Comparison of ENCODE assay signal across 2 cellular contexts in genomic region chr15:74843891-74844299, GRCh38.
TF ChIP-seq lines count a peak whose summit lies in the region.

No MANE protein-coding gene starts in this region.

TF ChIP-seq in HepG2, 621 proteins besides CTCF, POLR2A, EP300 and RAD21:
- no peak for TF ChIP-seq ZNF460 (CRISPR knock-in tag; IDR thresholded peaks at IDR 0.05; ENCODE audit: borderline replicate concordance)

TF ChIP-seq in GM12891, 5 proteins besides CTCF, POLR2A, EP300 and RAD21:
- TF ChIP-seq POU2F2 (IDR thresholded peaks at IDR 0.05; ENCODE audit: low read depth, low read length): no peak
- no peak for TF ChIP-seq PAX5 (IDR thresholded peaks at IDR 0.05; ENCODE audit: insufficient read depth, low read length, severe bottlenecking)
- no peak for TF ChIP-seq SPI1 (IDR thresholded peaks at IDR 0.05; ENCODE audit: low read depth, low read length)
- no peak for TF ChIP-seq POLR2AphosphoS5 (IDR thresholded peaks at IDR 0.05; ENCODE audit: low read depth, low read length)
- TF ChIP-seq TAF1 (IDR thresholded peaks at IDR 0.05; ENCODE audit: low read depth, low read length): no peak
